ENCODE assay signal across 13 cellular contexts in the genomic region with DNA sequence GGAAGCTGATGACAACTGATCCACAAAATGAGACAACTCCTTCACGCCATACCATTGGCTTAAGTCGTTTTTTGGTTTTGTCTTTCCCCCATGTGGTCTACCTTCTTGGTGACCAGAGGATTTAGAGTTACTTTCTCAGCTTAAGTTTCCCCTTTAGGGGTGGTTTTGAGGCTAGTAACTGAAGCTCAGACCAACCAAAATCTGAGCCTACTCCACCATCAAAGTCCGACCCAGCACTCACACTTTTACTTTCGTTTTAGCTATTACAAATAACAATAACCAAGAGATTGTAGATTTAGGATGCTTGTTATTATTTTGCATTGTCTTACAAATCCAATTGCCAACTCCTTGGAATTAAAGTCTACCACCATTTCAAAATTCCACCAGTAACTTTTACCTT.
A peak's percentile ranks its signal among the peaks of the same experiment; 100 is the strongest.
DNase-seq lines count a peak whose midpoint lies in the region; ATAC-seq and TF ChIP-seq lines count a peak whose summit lies in the region.
"Had no signal": no experiment of that assay in that cellular context is flagged by ENCODE, and none has a peak within 500 bp of the region (broad histone marks: within the 10 kb centered on the region; RNA-seq: fewer than 3 reads in every experiment).

No MANE protein-coding gene starts in this region.

- peak overlapping the region; percentile 92 to 98 (median 93) for H3K27ac Mint-ChIP-seq in CD4-positive, CD25-positive, alpha-beta regulatory T cell

- ATAC-seq in CD4-positive, CD25-positive, alpha-beta regulatory T cell (ENCODE audit: low read depth in 2 of 2): peak in 1 of 2 donors; percentile 46
- ATAC-seq in GM21423 (IDR thresholded peaks at IDR 0.05; ENCODE audit: unreplicated experiment) (peak; percentile 39), GM19023 (IDR thresholded peaks at IDR 0.05; ENCODE audit: unreplicated experiment) (no peak)
- ATAC-seq: mucosa of descending colon, SK-N-SH treated with all-trans-retinoic acid at 6 μM for 48 hours, upper lobe of right lung had no signal

- peak overlapping the region; percentile 82 to 92 (median 84) for H3K4me3 Mint-ChIP-seq in CD4-positive, CD25-positive, alpha-beta regulatory T cell

- no peak for TF ChIP-seq CTCF in fibroblast of lung (conservative IDR thresholded peaks at IDR 0.05 in 1 of 2, IDR thresholded peaks at IDR 0.05 in 1 of 2; ENCODE audit: low read depth in 1 of 2, low read length in 2 of 2)
- TF ChIP-seq CTCF in coronary artery (IDR thresholded peaks at IDR 0.05): no peak

- no peak overlapping the region for H3K9ac ChIP-seq in fibroblast of lung (ENCODE audit: insufficient read depth, low read length)

- H3K4me1 Mint-ChIP-seq in CD4-positive, CD25-positive, alpha-beta regulatory T cell: peaks cover 7 to 19% (median 9%) of the 10 kb centered on the region in 4 donors

- H3K27me3 ChIP-seq in CD4-positive, CD25-positive, alpha-beta regulatory T cell (ENCODE audit: control insufficient read depth, insufficient read depth, low read length): no peaks in the 10 kb centered on the region
- no peaks in the 10 kb centered on the region for H3K27me3 ChIP-seq in fibroblast of lung (ENCODE audit: control insufficient read depth, insufficient read depth, low read length)
- H3K27me3 ChIP-seq: upper lobe of right lung had no signal

- H3K36me3 ChIP-seq in CD4-positive, CD25-positive, alpha-beta regulatory T cell (ENCODE audit: control insufficient read depth, insufficient read depth, low read length): no peaks in the 10 kb centered on the region
- no peaks in the 10 kb centered on the region for H3K36me3 ChIP-seq in fibroblast of lung (ENCODE audit: control insufficient read depth, insufficient read depth, low read length)
- H3K36me3 ChIP-seq: upper lobe of right lung had no signal

- peak overlapping the region; percentile 1 for H2AFZ ChIP-seq in fibroblast of lung (ENCODE audit: low read length)

- DNase-seq in CD4-positive, CD25-positive, alpha-beta regulatory T cell: peak in 2 of 3 donors; percentile 20 to 61
- DNase-seq in RPMI7951 (ENCODE audit: low read depth) (peak; percentile 9), fibroblast of lung (ENCODE audit: low read depth in 2 of 2) (no peak), NCI-H774 (lab: John Stamatoyannopoulos, UW) (no peak), coronary artery (ENCODE audit: low spot score) (no peak), NCI-H2196 (lab: John Stamatoyannopoulos, UW; ENCODE audit: unreplicated experiment) (no peak)
- DNase-seq: mucosa of descending colon, NCI-H446, upper lobe of right lung had no signal

- H4K20me1 ChIP-seq in fibroblast of lung (ENCODE audit: control insufficient read depth, extremely low read depth, insufficient read depth, low read length): no peaks in the 10 kb centered on the region

- H3K4me2 ChIP-seq in fibroblast of lung (ENCODE audit: extremely low read depth, insufficient read depth, low read length): peak overlapping the region; percentile 34

- H3K4me3 ChIP-seq in CD4-positive, CD25-positive, alpha-beta regulatory T cell (ENCODE audit: low read depth, low read length): peak overlapping the region; percentile 70
- H3K4me3 ChIP-seq in fibroblast of lung (replicated peaks in 1 of 4; ENCODE audit: control extremely low read depth in 1 of 4, insufficient read depth in 1 of 4, low read depth in 3 of 4, low read length in 4 of 4) (no peak overlapping the region), coronary artery (no peak overlapping the region)
- H3K4me3 ChIP-seq: mucosa of descending colon, upper lobe of right lung had no signal

- peaks cover 0 to 4% (median 0%) of the 10 kb centered on the region in 7 donors for H3K9me3 Mint-ChIP-seq in CD4-positive, CD25-positive, alpha-beta regulatory T cell

- H3K4me1 ChIP-seq in CD4-positive, CD25-positive, alpha-beta regulatory T cell (ENCODE audit: control insufficient read depth, insufficient read depth, low read length, poor library complexity, severe bottlenecking): peaks cover 5% of the 10 kb centered on the region
- H3K4me1 ChIP-seq in fibroblast of lung (ENCODE audit: control insufficient read depth, extremely low read depth, insufficient read depth, low read length): no peaks in the 10 kb centered on the region
- H3K4me1 ChIP-seq: upper lobe of right lung had no signal

- no peaks in the 10 kb centered on the region for H3K79me2 ChIP-seq in fibroblast of lung (ENCODE audit: control insufficient read depth, insufficient read depth, low read length)

- no peaks in the 10 kb centered on the region for H3K36me3 Mint-ChIP-seq in CD4-positive, CD25-positive, alpha-beta regulatory T cell

- no peaks in the 10 kb centered on the region for H3K9me3 ChIP-seq in CD4-positive, CD25-positive, alpha-beta regulatory T cell (ENCODE audit: control insufficient read depth in 2 of 2, low read length in 2 of 2)
- H3K9me3 ChIP-seq in fibroblast of lung (ENCODE audit: control insufficient read depth, insufficient read depth, low read depth, low read length): no peaks in the 10 kb centered on the region
- H3K9me3 ChIP-seq: mucosa of descending colon, upper lobe of right lung had no signal

- no peak overlapping the region for H3K27ac ChIP-seq in CD4-positive, CD25-positive, alpha-beta regulatory T cell (ENCODE audit: insufficient read depth, low read length, poor library complexity, severe bottlenecking)
- H3K27ac ChIP-seq in fibroblast of lung (ENCODE audit: insufficient read depth, low read length) (no peak overlapping the region), coronary artery (no peak overlapping the region)
- H3K27ac ChIP-seq: C4-2B, upper lobe of right lung had no signal

- no peaks in the 10 kb centered on the region for H3K27me3 Mint-ChIP-seq in CD4-positive, CD25-positive, alpha-beta regulatory T cell

Comparison
In these comparisons a context has a peak if more than half of its experiments do, and no peak if none do; other contexts are left out.
1. DNase-seq: peak in CD4-positive, CD25-positive, alpha-beta regulatory T cell (2 of 3) and RPMI7951 (single experiment); none in fibroblast of lung (0 of 2), NCI-H774 (single experiment), coronary artery (single experiment) and NCI-H2196 (single experiment).